Comparison of ENCODE assay signal across 1 cellular context in the genomic region with DNA sequence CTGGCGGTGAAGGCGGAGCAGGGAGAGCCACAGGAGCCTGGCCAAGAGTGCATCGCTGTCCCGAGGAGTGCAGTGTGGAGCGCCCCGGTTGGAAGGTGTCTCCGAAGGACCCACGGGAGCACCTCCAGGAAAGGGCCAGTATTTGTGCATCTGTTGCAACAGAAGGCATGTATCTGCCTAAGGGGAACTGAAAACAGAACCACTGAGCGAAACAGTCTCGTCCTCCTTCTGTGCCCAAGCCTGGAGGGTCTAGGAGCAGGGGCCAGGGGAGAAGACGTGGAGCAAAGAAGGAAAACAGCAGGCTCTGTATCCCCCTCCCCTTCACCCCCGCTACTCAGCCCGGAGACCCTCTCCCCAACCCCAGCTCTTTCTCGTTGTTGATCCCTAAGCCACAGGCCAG.
TF ChIP-seq lines count a peak whose summit lies in the region.

No MANE protein-coding gene starts in this region.

TF ChIP-seq in GM23338, 12 proteins besides CTCF, POLR2A, EP300 and RAD21 (continued from another document):
- TF ChIP-seq, protein P1, sequence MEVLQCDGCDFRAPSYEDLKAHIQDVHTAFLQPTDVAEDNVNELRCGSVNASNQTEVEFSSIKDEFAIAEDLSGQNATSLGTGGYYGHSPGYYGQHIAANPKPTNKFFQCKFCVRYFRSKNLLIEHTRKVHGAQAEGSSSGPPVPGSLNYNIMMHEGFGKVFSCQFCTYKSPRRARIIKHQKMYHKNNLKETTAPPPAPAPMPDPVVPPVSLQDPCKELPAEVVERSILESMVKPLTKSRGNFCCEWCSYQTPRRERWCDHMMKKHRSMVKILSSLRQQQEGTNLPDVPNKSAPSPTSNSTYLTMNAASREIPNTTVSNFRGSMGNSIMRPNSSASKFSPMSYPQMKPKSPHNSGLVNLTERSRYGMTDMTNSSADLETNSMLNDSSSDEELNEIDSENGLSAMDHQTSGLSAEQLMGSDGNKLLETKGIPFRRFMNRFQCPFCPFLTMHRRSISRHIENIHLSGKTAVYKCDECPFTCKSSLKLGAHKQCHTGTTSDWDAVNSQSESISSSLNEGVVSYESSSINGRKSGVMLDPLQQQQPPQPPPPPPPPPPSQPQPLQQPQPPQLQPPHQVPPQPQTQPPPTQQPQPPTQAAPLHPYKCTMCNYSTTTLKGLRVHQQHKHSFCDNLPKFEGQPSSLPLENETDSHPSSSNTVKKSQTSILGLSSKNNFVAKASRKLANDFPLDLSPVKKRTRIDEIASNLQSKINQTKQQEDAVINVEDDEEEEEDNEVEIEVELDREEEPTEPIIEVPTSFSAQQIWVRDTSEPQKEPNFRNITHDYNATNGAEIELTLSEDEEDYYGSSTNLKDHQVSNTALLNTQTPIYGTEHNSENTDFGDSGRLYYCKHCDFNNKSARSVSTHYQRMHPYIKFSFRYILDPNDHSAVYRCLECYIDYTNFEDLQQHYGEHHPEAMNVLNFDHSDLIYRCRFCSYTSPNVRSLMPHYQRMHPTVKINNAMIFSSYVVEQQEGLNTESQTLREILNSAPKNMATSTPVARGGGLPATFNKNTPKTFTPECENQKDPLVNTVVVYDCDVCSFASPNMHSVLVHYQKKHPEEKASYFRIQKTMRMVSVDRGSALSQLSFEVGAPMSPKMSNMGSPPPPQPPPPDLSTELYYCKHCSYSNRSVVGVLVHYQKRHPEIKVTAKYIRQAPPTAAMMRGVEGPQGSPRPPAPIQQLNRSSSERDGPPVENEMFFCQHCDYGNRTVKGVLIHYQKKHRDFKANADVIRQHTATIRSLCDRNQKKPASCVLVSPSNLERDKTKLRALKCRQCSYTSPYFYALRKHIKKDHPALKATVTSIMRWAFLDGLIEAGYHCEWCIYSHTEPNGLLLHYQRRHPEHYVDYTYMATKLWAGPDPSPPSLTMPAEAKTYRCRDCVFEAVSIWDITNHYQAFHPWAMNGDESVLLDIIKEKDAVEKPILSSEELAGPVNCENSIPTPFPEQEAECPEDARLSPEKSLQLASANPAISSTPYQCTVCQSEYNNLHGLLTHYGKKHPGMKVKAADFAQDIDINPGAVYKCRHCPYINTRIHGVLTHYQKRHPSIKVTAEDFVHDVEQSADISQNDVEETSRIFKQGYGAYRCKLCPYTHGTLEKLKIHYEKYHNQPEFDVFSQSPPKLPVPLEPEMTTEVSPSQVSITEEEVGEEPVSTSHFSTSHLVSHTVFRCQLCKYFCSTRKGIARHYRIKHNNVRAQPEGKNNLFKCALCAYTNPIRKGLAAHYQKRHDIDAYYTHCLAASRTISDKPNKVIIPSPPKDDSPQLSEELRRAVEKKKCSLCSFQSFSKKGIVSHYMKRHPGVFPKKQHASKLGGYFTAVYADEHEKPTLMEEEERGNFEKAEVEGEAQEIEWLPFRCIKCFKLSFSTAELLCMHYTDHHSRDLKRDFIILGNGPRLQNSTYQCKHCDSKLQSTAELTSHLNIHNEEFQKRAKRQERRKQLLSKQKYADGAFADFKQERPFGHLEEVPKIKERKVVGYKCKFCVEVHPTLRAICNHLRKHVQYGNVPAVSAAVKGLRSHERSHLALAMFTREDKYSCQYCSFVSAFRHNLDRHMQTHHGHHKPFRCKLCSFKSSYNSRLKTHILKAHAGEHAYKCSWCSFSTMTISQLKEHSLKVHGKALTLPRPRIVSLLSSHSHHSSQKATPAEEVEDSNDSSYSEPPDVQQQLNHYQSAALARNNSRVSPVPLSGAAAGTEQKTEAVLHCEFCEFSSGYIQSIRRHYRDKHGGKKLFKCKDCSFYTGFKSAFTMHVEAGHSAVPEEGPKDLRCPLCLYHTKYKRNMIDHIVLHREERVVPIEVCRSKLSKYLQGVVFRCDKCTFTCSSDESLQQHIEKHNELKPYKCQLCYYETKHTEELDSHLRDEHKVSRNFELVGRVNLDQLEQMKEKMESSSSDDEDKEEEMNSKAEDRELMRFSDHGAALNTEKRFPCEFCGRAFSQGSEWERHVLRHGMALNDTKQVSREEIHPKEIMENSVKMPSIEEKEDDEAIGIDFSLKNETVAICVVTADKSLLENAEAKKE (CRISPR knock-in tag; IDR thresholded peaks at IDR 0.05), result no peak
- TF ChIP-seq ZNF114 (CRISPR knock-in tag; IDR thresholded peaks at IDR 0.05) (no peak), EZH2phosphoT487 (IDR thresholded peaks at IDR 0.05; ENCODE audit: unreplicated experiment) (no peak), NANOG (IDR thresholded peaks at IDR 0.05; ENCODE audit: borderline replicate concordance) (no peak), STAT1 (IDR thresholded peaks at IDR 0.05; ENCODE audit: unreplicated experiment) (no peak), EZH2 (IDR thresholded peaks at IDR 0.05; ENCODE audit: low read depth, unreplicated experiment) (no peak)
- TF ChIP-seq, protein P2, sequence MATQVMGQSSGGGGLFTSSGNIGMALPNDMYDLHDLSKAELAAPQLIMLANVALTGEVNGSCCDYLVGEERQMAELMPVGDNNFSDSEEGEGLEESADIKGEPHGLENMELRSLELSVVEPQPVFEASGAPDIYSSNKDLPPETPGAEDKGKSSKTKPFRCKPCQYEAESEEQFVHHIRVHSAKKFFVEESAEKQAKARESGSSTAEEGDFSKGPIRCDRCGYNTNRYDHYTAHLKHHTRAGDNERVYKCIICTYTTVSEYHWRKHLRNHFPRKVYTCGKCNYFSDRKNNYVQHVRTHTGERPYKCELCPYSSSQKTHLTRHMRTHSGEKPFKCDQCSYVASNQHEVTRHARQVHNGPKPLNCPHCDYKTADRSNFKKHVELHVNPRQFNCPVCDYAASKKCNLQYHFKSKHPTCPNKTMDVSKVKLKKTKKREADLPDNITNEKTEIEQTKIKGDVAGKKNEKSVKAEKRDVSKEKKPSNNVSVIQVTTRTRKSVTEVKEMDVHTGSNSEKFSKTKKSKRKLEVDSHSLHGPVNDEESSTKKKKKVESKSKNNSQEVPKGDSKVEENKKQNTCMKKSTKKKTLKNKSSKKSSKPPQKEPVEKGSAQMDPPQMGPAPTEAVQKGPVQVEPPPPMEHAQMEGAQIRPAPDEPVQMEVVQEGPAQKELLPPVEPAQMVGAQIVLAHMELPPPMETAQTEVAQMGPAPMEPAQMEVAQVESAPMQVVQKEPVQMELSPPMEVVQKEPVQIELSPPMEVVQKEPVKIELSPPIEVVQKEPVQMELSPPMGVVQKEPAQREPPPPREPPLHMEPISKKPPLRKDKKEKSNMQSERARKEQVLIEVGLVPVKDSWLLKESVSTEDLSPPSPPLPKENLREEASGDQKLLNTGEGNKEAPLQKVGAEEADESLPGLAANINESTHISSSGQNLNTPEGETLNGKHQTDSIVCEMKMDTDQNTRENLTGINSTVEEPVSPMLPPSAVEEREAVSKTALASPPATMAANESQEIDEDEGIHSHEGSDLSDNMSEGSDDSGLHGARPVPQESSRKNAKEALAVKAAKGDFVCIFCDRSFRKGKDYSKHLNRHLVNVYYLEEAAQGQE (IDR thresholded peaks at IDR 0.05; ENCODE audit: unreplicated experiment), result no peak
TF ChIP-seq in GM23338: peak in this region for 0.
